1 cellular context compared by ENCODE assay signal in genomic region chr15:75153084-75153483, GRCh38.
TF ChIP-seq lines count a peak whose summit lies in the region.

No MANE protein-coding gene starts in this region.

TF ChIP-seq in GM12878, 131 proteins besides CTCF, POLR2A, EP300 and RAD21 (continued from another document):
- no peak for TF ChIP-seq SKIL (IDR thresholded peaks at IDR 0.05; ENCODE audit: low read depth, poor library complexity, severe bottlenecking)
- no peak for TF ChIP-seq HSF1 (IDR thresholded peaks at IDR 0.05; ENCODE audit: low read depth, low read length)
- no peak for TF ChIP-seq ZNF24 (IDR thresholded peaks at IDR 0.05)
- TF ChIP-seq FOS (IDR thresholded peaks at IDR 0.05; ENCODE audit: borderline replicate concordance, extremely low read depth, insufficient read length): peak; percentile 32
- no peak for TF ChIP-seq ZBTB11 (CRISPR knock-in tag; IDR thresholded peaks at IDR 0.05)
- peak; percentile 71 for TF ChIP-seq SP1 (IDR thresholded peaks at IDR 0.05; ENCODE audit: low read depth, low read length)
